In genomic region chr6:33620158-33620583, GRCh38 we compare ENCODE assay signal across 8 cellular contexts. TPM values are rescaled to one million over a fixed set of nuclear protein-coding genes. Genes with fewer than 3 reads are reported as not detected.
A peak's percentile ranks its signal among the peaks of the same experiment; 100 is the strongest.
DNase-seq lines count a peak whose midpoint lies in the region; ATAC-seq, FAIRE-seq and TF ChIP-seq lines count a peak whose summit lies in the region.

No MANE protein-coding gene starts in this region.

- no peak overlapping the region for H2AK5ac ChIP-seq in H1 (ENCODE audit: low read depth, low read length)

- H3K79me2 ChIP-seq in H1 (ENCODE audit: control insufficient read depth in 1 of 2, insufficient read depth in 2 of 2, low read length in 2 of 2), result peaks cover 4 to 28% of the 10 kb centered on the region in 2 experiments; a peak in 3 of 4 replicates

- no peak overlapping the region for H2AFZ ChIP-seq in H1 (ENCODE audit: low read length)

- intact Hi-C loops in CD14-positive monocyte (cut with micrococcal nuclease), result no loop called here
- intact Hi-C loops in activated B cell treated with CpG ODN at 0.5 μM for 24 hours (cut with micrococcal nuclease), result loop anchor here (2.0 to 5.0 kb wide), 2 partner anchors 77 to 92 kb away; partner anchors contain the start of gene UQCC2

- H3K9ac ChIP-seq in HUES6 (ENCODE audit: low read length) (peak overlapping the region; percentile 49), H1 (replicated peaks in 1 of 4; ENCODE audit: extremely low read depth in 1 of 4, low read depth in 3 of 4, low read length in 3 of 4) (peak overlapping the region in 1 of 4 experiments; percentile 56; a peak in 3 of 7 replicates)

- H3K27me3 ChIP-seq in HUES6 (ENCODE audit: control insufficient read depth, insufficient read depth, low read length), result peaks cover 31% of the 10 kb centered on the region; the same call in 1 of the 2 replicates
- H3K27me3 ChIP-seq in H1 (replicated peaks in 1 of 4; ENCODE audit: control insufficient read depth in 3 of 4, extremely low read depth in 1 of 4, insufficient read depth in 3 of 4, low read length in 3 of 4), result peaks cover 0 to 3% (median 1%) of the 10 kb centered on the region in 4 experiments; a peak in 3 of 7 replicates

- H3K18ac ChIP-seq in H1 (ENCODE audit: extremely low read depth, low read length), result peak overlapping the region; percentile 93

- POLR2A ChIA-PET in activated B cell treated with CpG ODN at 0.5 μM for 24 hours (lab: Charles Lee), result interaction anchor here (0.7 to 3.6 kb wide), 12 partner anchors 13 to 210 kb away, joined by 3 to 37 read pairs (median 11); partner anchors contain the start of genes BAK1, PHF1 and UQCC2
- POLR2A ChIA-PET in H1 (lab: Charles Lee; ENCODE audit: partially characterized antibody), result interaction anchor here (1.0 to 4.7 kb wide), 8 partner anchors 9 to 92 kb away, joined by 4 to 28 read pairs (median 8); partner anchors contain the start of gene UQCC2

- ATAC-seq in activated B cell treated with CpG ODN at 0.5 μM for 24 hours (ENCODE audit: low read depth) (peak; percentile 12), HG02938 (IDR thresholded peaks at IDR 0.05; ENCODE audit: unreplicated experiment) (no peak)

- WGBS in H1 (ENCODE audit: extremely low coverage in 1 of 2, insufficient coverage in 1 of 2, insufficient read length in 1 of 2, insufficient replicate concordance in 2 of 2, low coverage in 1 of 2, low lambda C conversion rate in 2 of 2, missing lambda C conversion rate in 1 of 2), 2 experiments, result 4% methylated on average over 18 of the region's 20 CpGs; no CpG with 5 or more reads in 1 of the 2 experiments

- no peak overlapping the region; the same call in 1 of the 2 replicates for H4K8ac ChIP-seq in H1 (ENCODE audit: extremely low read depth, insufficient read depth, low read length)

- no peak overlapping the region for H2BK120ac ChIP-seq in H1 (replicated peaks; ENCODE audit: low read depth, low read length)

- no peak overlapping the region for H4K91ac ChIP-seq in H1 (replicated peaks; ENCODE audit: insufficient read length, low read length)

- H3K9me3 ChIP-seq in HUES6 (ENCODE audit: control insufficient read depth, insufficient read depth, low read depth, low read length) (no peaks in the 10 kb centered on the region), H1 (ENCODE audit: insufficient read depth in 2 of 2, low read depth in 1 of 2, low read length in 1 of 2) (no peaks in the 10 kb centered on the region)

- no peaks in the 10 kb centered on the region; the same call in 1 of the 2 replicates for H3K36me3 ChIP-seq in HUES6 (ENCODE audit: control insufficient read depth, insufficient read depth, low read length)
- no peaks in the 10 kb centered on the region; a peak in 1 of 8 replicates for H3K36me3 ChIP-seq in H1 (ENCODE audit: control insufficient read depth in 2 of 4, insufficient read depth in 4 of 4, low read length in 3 of 4)

- H3K27ac ChIP-seq in HUES6 (ENCODE audit: low read depth, low read length), result no peak overlapping the region
- H3K27ac ChIP-seq in H1 (ENCODE audit: low read depth, low read length), result no peak overlapping the region

- H3K4me3 Mint-ChIP-seq in CD14-positive monocyte (peak overlapping the region; percentile 99), activated B cell treated with CpG ODN at 0.5 μM for 24 hours (peak overlapping the region; percentile 89)

- peak overlapping the region in 6 of 7 donors; percentile 59 to 88 (median 80) for H3K27ac Mint-ChIP-seq in CD14-positive monocyte
- peak overlapping the region; percentile 76 for H3K27ac Mint-ChIP-seq in activated B cell treated with CpG ODN at 0.5 μM for 24 hours

- H3K4ac ChIP-seq in H1 (replicated peaks; ENCODE audit: insufficient read length, low read depth, low read length), result no peak overlapping the region

- peaks cover 0 to 11% of the 10 kb centered on the region in 2 experiments for H4K20me1 ChIP-seq in H1 (replicated peaks in 1 of 2; ENCODE audit: control insufficient read depth in 1 of 2, insufficient read depth in 2 of 2, low read length in 2 of 2)

- H3K14ac ChIP-seq in H1 (ENCODE audit: insufficient read length), result no peak overlapping the region

- peaks cover 2 to 7% of the 10 kb centered on the region in 2 donors for H3K36me3 Mint-ChIP-seq in CD14-positive monocyte
- H3K36me3 Mint-ChIP-seq in activated B cell treated with CpG ODN at 0.5 μM for 24 hours (ENCODE audit: low read depth), result peaks cover 11% of the 10 kb centered on the region

- H3K4me2 ChIP-seq in H1 (ENCODE audit: insufficient read depth in 1 of 2, low read depth in 2 of 2, low read length in 2 of 2), result peak overlapping the region; percentile 87 to 88

- no peak overlapping the region for H3K56ac ChIP-seq in H1 (replicated peaks; ENCODE audit: insufficient read length, low read depth, low read length)

- peaks cover 0 to 4% (median 2%) of the 10 kb centered on the region in 7 donors for H3K9me3 Mint-ChIP-seq in CD14-positive monocyte
- H3K9me3 Mint-ChIP-seq in activated B cell treated with CpG ODN at 0.5 μM for 24 hours, result no peaks in the 10 kb centered on the region

- H4K5ac ChIP-seq in H1 (ENCODE audit: insufficient read length, low read depth, low read length), result no peak overlapping the region

- CTCF ChIA-PET in activated B cell treated with CpG ODN at 0.5 μM for 24 hours (lab: Charles Lee) (interaction anchor here (0.6 to 1.1 kb wide), 2 partner anchors 12 to 91 kb away, joined by 3 to 4 read pairs; partner anchors contain the start of gene UQCC2), H1 (lab: Charles Lee; ENCODE audit: partially characterized antibody) (interaction anchor here (1.5 to 10.4 kb wide), 6 partner anchors 11 to 35 kb away, joined by 3 to 70 read pairs (median 18); no protein-coding TSS in a partner anchor)

- H2BK20ac ChIP-seq in H1 (ENCODE audit: low read length), result no peak overlapping the region

- no peak overlapping the region for H2BK15ac ChIP-seq in H1 (ENCODE audit: low read length)

- peaks cover 20% of the 10 kb centered on the region for H3K23me2 ChIP-seq in H1 (ENCODE audit: low read depth, low read length)

- H3K4me3 ChIP-seq in HUES6 (ENCODE audit: low read depth, low read length) (peak overlapping the region; percentile 90), H1 (ENCODE audit: extremely low read depth in 1 of 4, insufficient read depth in 2 of 4, low read depth in 3 of 4, low read length in 4 of 4) (peak overlapping the region; percentile 70 to 85 (median 80))

- H3K4me1 Mint-ChIP-seq in CD14-positive monocyte, result peaks cover 41% of the 10 kb centered on the region
- H3K4me1 Mint-ChIP-seq in activated B cell treated with CpG ODN at 0.5 μM for 24 hours, result peaks cover 45% of the 10 kb centered on the region

- no peak overlapping the region for H3K23ac ChIP-seq in H1 (ENCODE audit: insufficient read length)

- FAIRE-seq in H1 (lab: Jason Lieb, UNC) (no peak), urothelium cell line (lab: Jason Lieb, UNC) (no peak)

- peaks cover 18% of the 10 kb centered on the region for H3K79me1 ChIP-seq in H1 (ENCODE audit: low read depth, low read length)

- H2BK5ac ChIP-seq in H1 (ENCODE audit: low read depth, low read length), result no peak overlapping the region

- no peak for DNase-seq in CD14-positive monocyte (ENCODE audit: low spot score)
- peak; percentile 41 for DNase-seq in activated B cell treated with CpG ODN at 0.5 μM for 24 hours
- peak in 1 of 2 experiments; percentile 61 for DNase-seq in H1 (ENCODE audit: low read depth in 1 of 2, low spot score in 2 of 2)
- DNase-seq in mucosa of gallbladder (ENCODE audit: low spot score), result peak; percentile 50
- peak; percentile 57 for DNase-seq in urothelium cell line (ENCODE audit: low spot score)
- DNase-seq in effector CD4-positive, alpha-beta T cell, result no peak

- TF ChIP-seq POLR2A in H1 (IDR thresholded peaks at IDR 0.05; ENCODE audit: control extremely low read depth in 1 of 2, low read depth in 2 of 2, low read length in 2 of 2), result no peak

- H3K27me3 Mint-ChIP-seq in CD14-positive monocyte (ENCODE audit: low read depth in 3 of 3) (peaks cover 19 to 47% (median 19%) of the 10 kb centered on the region in 3 donors), activated B cell treated with CpG ODN at 0.5 μM for 24 hours (no peaks in the 10 kb centered on the region)

- TF ChIP-seq RAD21 in H1 (IDR thresholded peaks at IDR 0.05 in 1 of 2, conservative IDR thresholded peaks at IDR 0.05 in 1 of 2; ENCODE audit: low read depth in 2 of 2, low read length in 2 of 2), result no peak

- peaks cover 37% of the 10 kb centered on the region for H3K4me1 ChIP-seq in HUES6 (ENCODE audit: control insufficient read depth, insufficient read depth, low read length)
- peaks cover 6 to 15% (median 11%) of the 10 kb centered on the region in 4 experiments for H3K4me1 ChIP-seq in H1 (replicated peaks in 1 of 4; ENCODE audit: control insufficient read depth in 3 of 4, insufficient read depth in 4 of 4, low read length in 3 of 4)

- no peak overlapping the region for H2BK12ac ChIP-seq in H1 (ENCODE audit: low read depth, low read length)

- TF ChIP-seq CTCF in CD14-positive monocyte (IDR thresholded peaks at IDR 0.05) (no peak), activated B cell treated with CpG ODN at 0.5 μM for 24 hours (IDR thresholded peaks at IDR 0.05) (no peak), H1 (IDR thresholded peaks at IDR 0.05; ENCODE audit: control extremely low read depth in 1 of 3, insufficient read depth in 1 of 3, low read depth in 1 of 3, low read length in 3 of 3) (no peak)

- no peak for TF ChIP-seq EP300 in H1 (IDR thresholded peaks at IDR 0.05; ENCODE audit: borderline replicate concordance in 1 of 2, low read depth in 2 of 2, low read length in 2 of 2)

RNA-seq across cellular contexts. Expression of gene ITPR3, which starts 1.0 kb away (rescaled TPM):
- polyA plus RNA-seq in CD14-positive monocyte (not detected), H1 (2011; rRNA removed) (29.1 and 37.2 TPM in 2 replicates)
- total RNA-seq in activated B cell treated with CpG ODN at 0.5 μM for 24 hours (31.7 and 35.5 TPM in 2 replicates), mucosa of gallbladder (104 TPM)
- 44.9 and 45.7 TPM in 2 replicates for total RNA-seq in H1 (2021; fragmentation: NEBNext Ultra II Directional; extraction: Animal tissue kit (Norgen Biotek cat#: 25700))
- polyA plus RNA-seq in H1 (2011; cell fraction: cytosol; rRNA removed), result 22.7 TPM
- 157 TPM for polyA plus RNA-seq in H1 (2011; cell fraction: nucleus; rRNA removed)
- polyA plus RNA-seq in H1 (2012, experiment 1 of 2), result 22.4 to 35.2 TPM (median 31.8 TPM) in 4 replicates
- polyA plus RNA-seq in H1 (2012, experiment 2 of 2), result 11.9 TPM
- polyA plus RNA-seq in H1 (2013, experiment 1 of 2), result 24.7 TPM
- 23.5 TPM for polyA plus RNA-seq in H1 (2013, experiment 2 of 2)
- polyA minus RNA-seq in H1 (2011; rRNA and poly(A)+ RNA removed), result 45.6 and 48.9 TPM in 2 replicates
- 23.7 TPM for polyA minus RNA-seq in H1 (2011; cell fraction: cytosol; rRNA and poly(A)+ RNA removed)
- polyA minus RNA-seq in H1 (2011; cell fraction: nucleus; rRNA and poly(A)+ RNA removed), result 42.2 TPM

RNA-seq across cellular contexts. Expression of gene BAK1, which starts 40.1 kb away (rescaled TPM):
- 10 to 100 TPM; 27.8 to 34.0 TPM for polyA plus RNA-seq in CD14-positive monocyte
- 29.5 and 29.6 TPM in 2 replicates for total RNA-seq in activated B cell treated with CpG ODN at 0.5 μM for 24 hours
- 43.3 and 45.1 TPM in 2 replicates for total RNA-seq in H1 (2021; fragmentation: NEBNext Ultra II Directional; extraction: Animal tissue kit (Norgen Biotek cat#: 25700))
- 43.4 and 51.4 TPM in 2 replicates for polyA plus RNA-seq in H1 (2011; rRNA removed)
- 38.7 TPM for polyA plus RNA-seq in H1 (2011; cell fraction: cytosol; rRNA removed)
- polyA plus RNA-seq in H1 (2011; cell fraction: nucleus; rRNA removed), result 33.2 TPM
- 25.3 to 42.8 TPM (median 38.6 TPM) in 4 replicates for polyA plus RNA-seq in H1 (2012, experiment 1 of 2)
- 50.1 TPM for polyA plus RNA-seq in H1 (2012, experiment 2 of 2)
- polyA plus RNA-seq in H1 (2013, experiment 1 of 2), result 19.1 TPM
- polyA plus RNA-seq in H1 (2013, experiment 2 of 2), result 19.0 TPM
- 33.0 and 37.7 TPM in 2 replicates for polyA minus RNA-seq in H1 (2011; rRNA and poly(A)+ RNA removed)
- polyA minus RNA-seq in H1 (2011; cell fraction: cytosol; rRNA and poly(A)+ RNA removed), result 27.4 TPM
- polyA minus RNA-seq in H1 (2011; cell fraction: nucleus; rRNA and poly(A)+ RNA removed), result 15.8 TPM
- total RNA-seq in mucosa of gallbladder, result 28.2 TPM

Comparison
In these comparisons a context has a peak if more than half of its experiments do, and no peak if none do; other contexts are left out.
1. DNase-seq: peak in activated B cell treated with CpG ODN at 0.5 μM for 24 hours (single experiment), mucosa of gallbladder (single experiment) and urothelium cell line (single experiment); none in CD14-positive monocyte (single experiment) and effector CD4-positive, alpha-beta T cell (single experiment).